7 cellular contexts compared by ENCODE assay signal in genomic region chr1:183022202-183023145, GRCh38. TPM values are rescaled to one million over a fixed set of nuclear protein-coding genes. Genes with fewer than 3 reads are reported as not detected.
DNase-seq lines count a peak whose midpoint lies in the region; ATAC-seq, FAIRE-seq and TF ChIP-seq lines count a peak whose summit lies in the region.

No MANE protein-coding gene starts in this region.

- peak; percentile 8 for FAIRE-seq in endometrium (lab: Jason Lieb, UNC)

- H3K4me2 ChIP-seq in MM.1S (ENCODE audit: low read depth, low read length), result peak overlapping the region; percentile 48

- intact Hi-C loops in activated B cell treated with CpG ODN at 0.5 μM for 24 hours (cut with micrococcal nuclease), result loop anchor here (1.0 to 2.0 kb wide), 8 partner anchors 38 to 1028 kb away; partner anchors contain the start of genes ARPC5, DHX9, NCF2 and NPL

- DNase-seq in GOT3 (lab: John Stamatoyannopoulos, UW), result peak; percentile 97
- DNase-seq in MM.1S, result peak; percentile 41
- peak; percentile 68 for DNase-seq in activated B cell treated with CpG ODN at 0.5 μM for 24 hours
- peak; percentile 98 to 99 for DNase-seq in lung microvascular endothelial cell (ENCODE audit: low read depth in 2 of 2)
- peak in 2 of 3 experiments; percentile 2 to 5 for DNase-seq in stimulated activated CD4-positive, alpha-beta T cell treated with anti-CD3 and anti-CD28 coated beads, TNF-alpha, amount 100 ng/mL, for 4 hours (ENCODE audit: low read depth in 3 of 3)

- peaks cover 12% of the 10 kb centered on the region for H3K4me1 ChIP-seq in MM.1S (ENCODE audit: low read length)

- H3K4me3 ChIP-seq in GM08714 (ENCODE audit: low read length) (peak overlapping the region; percentile 65), MM.1S (ENCODE audit: low read length) (peak overlapping the region; percentile 57)

- no peak overlapping the region for H3K27ac ChIP-seq in MM.1S (ENCODE audit: low read length)

- POLR2A ChIA-PET in activated B cell treated with CpG ODN at 0.5 μM for 24 hours (lab: Charles Lee), result interaction anchor here (1.0 to 1.3 kb wide), 3 partner anchors 38 to 94 kb away, joined by 3 to 5 read pairs (median 4); no protein-coding TSS in a partner anchor

- H3K9me3 ChIP-seq in MM.1S (replicated peaks; ENCODE audit: insufficient read depth, low read length), result no peaks in the 10 kb centered on the region

- peak overlapping the region; percentile 20; the same call in 1 of the 2 replicates for H3K9ac ChIP-seq in MM.1S (ENCODE audit: low read length)

- H4K20me1 ChIP-seq in MM.1S (ENCODE audit: insufficient read depth, low read length), result no peaks in the 10 kb centered on the region

- no peak for TF ChIP-seq CTCF in MM.1S (IDR thresholded peaks at IDR 0.05; ENCODE audit: low read length)
- TF ChIP-seq CTCF in activated B cell treated with CpG ODN at 0.5 μM for 24 hours (IDR thresholded peaks at IDR 0.05), result no peak

- ATAC-seq in activated B cell treated with CpG ODN at 0.5 μM for 24 hours (ENCODE audit: low read depth), result peak; percentile 62

- no peaks in the 10 kb centered on the region for H3K36me3 ChIP-seq in MM.1S (replicated peaks; ENCODE audit: insufficient read depth, low read length)

- no peaks in the 10 kb centered on the region for H3K27me3 Mint-ChIP-seq in activated B cell treated with CpG ODN at 0.5 μM for 24 hours

- peaks cover 40% of the 10 kb centered on the region for H3K4me1 Mint-ChIP-seq in activated B cell treated with CpG ODN at 0.5 μM for 24 hours

- peak overlapping the region; percentile 87 for H3K27ac Mint-ChIP-seq in activated B cell treated with CpG ODN at 0.5 μM for 24 hours

- no peaks in the 10 kb centered on the region for H3F3A ChIP-seq in MM.1S (ENCODE audit: insufficient read depth, low read length)

- no peaks in the 10 kb centered on the region for H3K9me3 Mint-ChIP-seq in activated B cell treated with CpG ODN at 0.5 μM for 24 hours

- no peaks in the 10 kb centered on the region for H3K79me2 ChIP-seq in MM.1S (ENCODE audit: low read length)

- H2AFZ ChIP-seq in MM.1S (ENCODE audit: low read length), result peak overlapping the region; percentile 56

- H3K36me3 Mint-ChIP-seq in activated B cell treated with CpG ODN at 0.5 μM for 24 hours (ENCODE audit: low read depth), result peaks cover 3% of the 10 kb centered on the region

- no peaks in the 10 kb centered on the region for H3K9me2 ChIP-seq in MM.1S (replicated peaks; ENCODE audit: insufficient read depth, low read length)

- CTCF ChIA-PET in activated B cell treated with CpG ODN at 0.5 μM for 24 hours (lab: Charles Lee), result interaction anchor here (1.1 kb wide), 1 partner anchor 60 kb away, joined by 4 read pairs; no protein-coding TSS in a partner anchor

- peak overlapping the region; percentile 83 for H3K4me3 Mint-ChIP-seq in activated B cell treated with CpG ODN at 0.5 μM for 24 hours

- peaks cover 41% of the 10 kb centered on the region for H3K27me3 ChIP-seq in MM.1S (replicated peaks; ENCODE audit: insufficient read depth, low read length)

RNA-seq across cellular contexts. Expression of gene LAMC1, which starts 0.7 kb away (rescaled TPM):
- total RNA-seq in activated B cell treated with CpG ODN at 0.5 μM for 24 hours, result 31.1 and 31.8 TPM in 2 replicates
- total RNA-seq in lung microvascular endothelial cell, result 240 and 248 TPM in 2 replicates

Comparison
In these comparisons a context has a peak if more than half of its experiments do, and no peak if none do; other contexts are left out.
1. DNase-seq: peak in every context shown above with its lines; median percentile 98 in lung microvascular endothelial cell; 97 in GOT3; 68 in activated B cell treated with CpG ODN at 0.5 μM for 24 hours; 41 in MM.1S; 4 in stimulated activated CD4-positive, alpha-beta T cell treated with anti-CD3 and anti-CD28 coated beads, TNF-alpha, amount 100 ng/mL, for 4 hours.